9 cellular contexts compared by ENCODE assay signal in genomic region chr16:81632392-81633146, GRCh38.
DNase-seq lines count a peak whose midpoint lies in the region; TF ChIP-seq lines count a peak whose summit lies in the region.
"Had no signal": no experiment of that assay in that cellular context is flagged by ENCODE, and none has a peak within 500 bp of the region (broad histone marks: within the 10 kb centered on the region; RNA-seq: fewer than 3 reads in every experiment).

No MANE protein-coding gene starts in this region.

- no peak for TF ChIP-seq CTCF in kidney epithelial cell (IDR thresholded peaks at IDR 0.05; ENCODE audit: insufficient read depth, low read length, poor library complexity, severe bottlenecking)

- CTCF ChIA-PET in HEK293T (lab: Yijun Ruan, JAX): no interaction called here

- H3K4me1 Mint-ChIP-seq in activated T-helper 2 cell treated with anti-CD3 and anti-CD28 coated beads, Interferon-gamma antibody, Interleukin-2, Interleukin-4, amounts not matched to agents 10 μg/mL and 5 μg/mL and 100 μg/mL, durations not matched to agents 14 hours and 24 hours and 36 hours (ENCODE audit: low read depth): peaks cover 72% of the 10 kb centered on the region

- peak overlapping the region; percentile 100 for H3K27ac Mint-ChIP-seq in activated T-helper 2 cell treated with anti-CD3 and anti-CD28 coated beads, Interferon-gamma antibody, Interleukin-2, Interleukin-4, amounts not matched to agents 10 μg/mL and 5 μg/mL and 100 μg/mL, durations not matched to agents 14 hours and 24 hours and 36 hours

- H3K4me3 ChIP-seq in kidney epithelial cell (ENCODE audit: low read depth, low read length): no peak overlapping the region
- H3K4me3 ChIP-seq: dorsolateral prefrontal cortex had no signal

- H3K4me3 Mint-ChIP-seq in activated T-helper 2 cell treated with anti-CD3 and anti-CD28 coated beads, Interferon-gamma antibody, Interleukin-2, Interleukin-4, amounts not matched to agents 10 μg/mL and 5 μg/mL and 100 μg/mL, durations not matched to agents 14 hours and 24 hours and 36 hours (ENCODE audit: low read depth): peak overlapping the region; percentile 68

- peak; percentile 91 for DNase-seq in CD1c-positive myeloid dendritic cell (ENCODE audit: extremely low spot score)
- peak; percentile 93 for DNase-seq in RPMI7951 (ENCODE audit: low read depth)
- DNase-seq in activated T-helper 2 cell treated with anti-CD3 and anti-CD28 coated beads, Interferon-gamma antibody, Interleukin-2, Interleukin-4, amounts not matched to agents 10 μg/mL and 5 μg/mL and 100 μg/mL, durations not matched to agents 14 hours and 24 hours and 36 hours (ENCODE audit: low spot score): peak; percentile 69
- peak; percentile 56 for DNase-seq in kidney epithelial cell (ENCODE audit: low read depth)
- DNase-seq in stimulated activated CD8-positive, alpha-beta memory T cell treated with anti-CD3 and anti-CD28 coated beads, Interleukin-4, amount 100 ng/mL, for 1 hour (ENCODE audit: low read depth in 2 of 2, low spot score in 1 of 2): peak; percentile 49 to 60
- no peak for DNase-seq in NCI-H1092 treated with DMSO at 0.1 percent for 48 hours (lab: John Stamatoyannopoulos, UW)
- no peak for DNase-seq in HEK293T (ENCODE audit: extremely low spot score)
- no peak for DNase-seq in midbrain (lab: John Stamatoyannopoulos, UW)

- no peaks in the 10 kb centered on the region for H3K27me3 ChIP-seq in kidney epithelial cell (ENCODE audit: control insufficient read depth, insufficient read depth, low read length)
- H3K27me3 ChIP-seq: dorsolateral prefrontal cortex had no signal

- H3K36me3 Mint-ChIP-seq in activated T-helper 2 cell treated with anti-CD3 and anti-CD28 coated beads, Interferon-gamma antibody, Interleukin-2, Interleukin-4, amounts not matched to agents 10 μg/mL and 5 μg/mL and 100 μg/mL, durations not matched to agents 14 hours and 24 hours and 36 hours (ENCODE audit: low read depth): peaks cover 26% of the 10 kb centered on the region

- no peaks in the 10 kb centered on the region for H3K27me3 Mint-ChIP-seq in activated T-helper 2 cell treated with anti-CD3 and anti-CD28 coated beads, Interferon-gamma antibody, Interleukin-2, Interleukin-4, amounts not matched to agents 10 μg/mL and 5 μg/mL and 100 μg/mL, durations not matched to agents 14 hours and 24 hours and 36 hours (ENCODE audit: low read depth)

- POLR2A ChIA-PET in HEK293T (lab: Yijun Ruan, JAX): no interaction called here

- intact Hi-C loops in activated T-helper 2 cell treated with anti-CD3 and anti-CD28 coated beads, Interferon-gamma antibody, Interleukin-2, Interleukin-4, amounts not matched to agents 10 μg/mL and 5 μg/mL and 100 μg/mL, durations not matched to agents 14 hours and 24 hours and 36 hours (cut with micrococcal nuclease): loop anchor here (1.0 to 10.0 kb wide), 9 partner anchors 7 to 1022 kb away; partner anchors contain the start of gene GAN

- no peaks in the 10 kb centered on the region for H3K9me3 Mint-ChIP-seq in activated T-helper 2 cell treated with anti-CD3 and anti-CD28 coated beads, Interferon-gamma antibody, Interleukin-2, Interleukin-4, amounts not matched to agents 10 μg/mL and 5 μg/mL and 100 μg/mL, durations not matched to agents 14 hours and 24 hours and 36 hours

- H3K36me3 ChIP-seq in kidney epithelial cell (ENCODE audit: control insufficient read depth, insufficient read depth, low read length): no peaks in the 10 kb centered on the region

TF ChIP-seq in HEK293T, 16 proteins besides CTCF, POLR2A, EP300 and RAD21:
- TF ChIP-seq FOXM1 (IDR thresholded peaks at IDR 0.05; ENCODE audit: borderline replicate concordance) (no peak), ZNF384 (IDR thresholded peaks at IDR 0.05) (no peak), FOXA1 (IDR thresholded peaks at IDR 0.05) (no peak), LEF1 (IDR thresholded peaks at IDR 0.05; ENCODE audit: borderline replicate concordance) (no peak), ARNT (IDR thresholded peaks at IDR 0.05) (no peak), TARDBP (IDR thresholded peaks at IDR 0.05) (no peak), CTBP1 (IDR thresholded peaks at IDR 0.05; ENCODE audit: borderline replicate concordance) (no peak), ELF4 (IDR thresholded peaks at IDR 0.05) (no peak), FOXK2 (IDR thresholded peaks at IDR 0.05) (no peak), L3MBTL2 (conservative IDR thresholded peaks at IDR 0.05) (no peak), SP1 (IDR thresholded peaks at IDR 0.05) (no peak), NFRKB (IDR thresholded peaks at IDR 0.05) (no peak), PKNOX1 (IDR thresholded peaks at IDR 0.05) (no peak), SUZ12 (IDR thresholded peaks at IDR 0.05) (no peak), HDGF (IDR thresholded peaks at IDR 0.05; ENCODE audit: borderline replicate concordance) (no peak), BHLHE40 (IDR thresholded peaks at IDR 0.05; ENCODE audit: borderline replicate concordance) (no peak)

Comparison
In these comparisons a context has a peak if more than half of its experiments do, and no peak if none do; other contexts are left out.
1. DNase-seq: peak in CD1c-positive myeloid dendritic cell (single experiment), RPMI7951 (single experiment), activated T-helper 2 cell treated with anti-CD3 and anti-CD28 coated beads, Interferon-gamma antibody, Interleukin-2, Interleukin-4, amounts not matched to agents 10 μg/mL and 5 μg/mL and 100 μg/mL, durations not matched to agents 14 hours and 24 hours and 36 hours (single experiment), kidney epithelial cell (single experiment) and stimulated activated CD8-positive, alpha-beta memory T cell treated with anti-CD3 and anti-CD28 coated beads, Interleukin-4, amount 100 ng/mL, for 1 hour (2 of 2); none in NCI-H1092 treated with DMSO at 0.1 percent for 48 hours (single experiment), HEK293T (single experiment) and midbrain (single experiment).